Comparison of ENCODE assay signal across 7 cellular contexts in genomic region chr5:101136454-101136853, GRCh38.
"Had no signal": no experiment of that assay in that cellular context is flagged by ENCODE, and none has a peak within 500 bp of the region (broad histone marks: within the 10 kb centered on the region; RNA-seq: fewer than 3 reads in every experiment).

No MANE protein-coding gene starts in this region.

- H2AFZ ChIP-seq: GM23338 had no signal

- H3K4me3 ChIP-seq: GM23338 had no signal

- DNase-seq: H9, HCEC 1CT, HFFc6, KBM-7 had no signal

- H3K27ac ChIP-seq: HL-60 had no signal

- H3K4me2 ChIP-seq: GM23338 had no signal

- ATAC-seq: GM23338, HepG2 had no signal
